ENCODE assay signal across 23 cellular contexts in the genomic region with DNA sequence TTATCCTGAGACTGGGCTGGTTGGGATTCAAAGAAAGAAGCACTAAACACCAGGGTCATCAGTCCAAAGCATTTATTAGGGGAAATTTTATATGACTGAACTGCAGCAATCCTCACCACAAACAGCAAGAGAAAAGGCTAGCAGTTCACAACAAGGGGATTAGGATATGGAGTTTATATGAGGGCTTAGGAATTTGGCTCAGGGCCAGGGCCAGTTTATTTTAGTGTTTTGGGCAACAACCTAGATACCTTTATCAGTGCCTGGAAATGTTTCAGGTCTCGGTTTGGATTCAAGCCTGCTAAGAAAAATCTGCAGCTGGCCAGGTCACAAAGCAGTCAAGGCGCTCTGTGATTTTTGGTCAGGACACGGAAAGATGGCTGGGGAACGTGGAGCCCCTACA. TPM values are rescaled to one million over a fixed set of nuclear protein-coding genes. Genes with fewer than 3 reads are reported as not detected.
DNase-seq lines count a peak whose midpoint lies in the region; ATAC-seq and TF ChIP-seq lines count a peak whose summit lies in the region.
"Had no signal": no experiment of that assay in that cellular context is flagged by ENCODE, and none has a peak within 500 bp of the region (broad histone marks: within the 10 kb centered on the region; RNA-seq: fewer than 3 reads in every experiment).

No MANE protein-coding gene starts in this region.

- peaks cover 9% of the 10 kb centered on the region for H3K27me3 ChIP-seq in A673 (replicated peaks; ENCODE audit: insufficient read depth, low read depth, low read length, poor library complexity)
- H3K27me3 ChIP-seq in HAP-1 (ENCODE audit: low read depth), result no peaks in the 10 kb centered on the region
- H3K27me3 ChIP-seq in hepatocyte, result peaks cover 3% of the 10 kb centered on the region
- H3K27me3 ChIP-seq: dorsolateral prefrontal cortex, gastroesophageal sphincter, thyroid gland had no signal

- TF ChIP-seq CTCF in A673 (conservative IDR thresholded peaks at IDR 0.05; ENCODE audit: low read depth, low read length) (no peak), hepatocyte (IDR thresholded peaks at IDR 0.05; ENCODE audit: poor library complexity) (no peak)

- H3K9me3 ChIP-seq in A673 (ENCODE audit: low read depth, low read length, poor library complexity, severe bottlenecking) (no peaks in the 10 kb centered on the region), HAP-1 (no peaks in the 10 kb centered on the region), hepatocyte (ENCODE audit: low read depth) (no peaks in the 10 kb centered on the region)
- H3K9me3 ChIP-seq: gastroesophageal sphincter, left lung, thyroid gland had no signal

- ATAC-seq in HG02970 (IDR thresholded peaks at IDR 0.05; ENCODE audit: low FRiP score, unreplicated experiment), result no peak
- no peak for ATAC-seq in HG02885 (IDR thresholded peaks at IDR 0.05; ENCODE audit: poor library complexity, unreplicated experiment)
- ATAC-seq: activated naive CD8-positive, alpha-beta T cell treated with anti-CD3 and anti-CD28 coated beads, Interleukin-2, amount 50 U/mL, for 24 hours; gastroesophageal sphincter; left lung had no signal

- no TSS peak for BruUV-seq in A673 (replicated peaks; lab: Mats Ljungman, UMichigan)

- intact Hi-C loops in A673 (cut with micrococcal nuclease; ENCODE audit: unreplicated experiment), result no loop called here

- 39% methylated on average over 4 of the region's 4 CpGs for WGBS in hepatocyte (ENCODE audit: low lambda C conversion rate, missing lambda C conversion rate)

- H3K4me1 ChIP-seq in A673 (ENCODE audit: insufficient read depth, low read length, poor library complexity, severe bottlenecking), result peaks cover 15% of the 10 kb centered on the region
- H3K4me1 ChIP-seq in HAP-1, result peaks cover 11% of the 10 kb centered on the region
- H3K4me1 ChIP-seq in hepatocyte (ENCODE audit: insufficient read depth), result peaks cover 6% of the 10 kb centered on the region

- H3K4me3 ChIP-seq in A673 (ENCODE audit: low read depth, low read length, poor library complexity, severe bottlenecking) (no peak overlapping the region), HAP-1 (no peak overlapping the region), hepatocyte (no peak overlapping the region)
- H3K4me3 ChIP-seq: dorsolateral prefrontal cortex, gastroesophageal sphincter, left lung, thyroid gland had no signal

- POLR2A ChIA-PET in A673 (lab: Charles Lee; ENCODE audit: low non-redundant PET), result no interaction called here

- H3K36me3 ChIP-seq in A673 (ENCODE audit: insufficient read depth, low read length, poor library complexity, severe bottlenecking) (no peaks in the 10 kb centered on the region), HAP-1 (replicated peaks) (0 out of 2 replicates have a peak, but pooled peaks cover 3% of the 10 kb centered on the region), hepatocyte (replicated peaks; ENCODE audit: insufficient read depth, low read depth) (no peaks in the 10 kb centered on the region)
- H3K36me3 ChIP-seq: thyroid gland had no signal

- no peak overlapping the region for H2AFZ ChIP-seq in hepatocyte

- H3K9me2 ChIP-seq in hepatocyte (replicated peaks; ENCODE audit: insufficient read depth), result no peaks in the 10 kb centered on the region

- H3K27ac ChIP-seq in A673 (ENCODE audit: low read depth, low read length, poor library complexity, severe bottlenecking) (no peak overlapping the region), hepatocyte (no peak overlapping the region)
- H3K27ac ChIP-seq: dorsolateral prefrontal cortex, gastroesophageal sphincter, left lung, thyroid gland had no signal

- peak overlapping the region; percentile 26 for H3K4me2 ChIP-seq in hepatocyte

- in situ Hi-C loops in HAP-1 (cut with MboI; ENCODE audit: low sequenced_read_pairs), result no loop called here

- no peaks in the 10 kb centered on the region for H4K20me1 ChIP-seq in hepatocyte (ENCODE audit: insufficient read depth, poor library complexity, severe bottlenecking)

- CTCF ChIA-PET in A673 (lab: Charles Lee), result no interaction called here

- peaks cover under 1% of the 10 kb centered on the region for H3K79me2 ChIP-seq in hepatocyte

- DNase-seq in A673 (ENCODE audit: low spot score) (peak; percentile 51), HAP-1 (ENCODE audit: low spot score in 2 of 2) (peak; percentile 86 to 88), astrocyte of the hippocampus (ENCODE audit: low read depth, low spot score) (peak; percentile 62), hepatocyte (ENCODE audit: low spot score) (peak; percentile 30), NOMO-1 (lab: John Stamatoyannopoulos, UW; ENCODE audit: unreplicated experiment in 2 of 2) (no peak), NCI-H524 (lab: John Stamatoyannopoulos, UW) (no peak)
- DNase-seq: activated CD4-positive, alpha-beta T cell treated with anti-CD3 and anti-CD28 coated beads, Interleukin-2, amount 10 ng/mL, durations not matched to agents 7 days and 5 days; activated naive CD8-positive, alpha-beta T cell treated with anti-CD3 and anti-CD28 coated beads, Interleukin-2, amount 50 U/mL, for 24 hours; CD4-positive, alpha-beta memory T cell; DMS79; dorsolateral prefrontal cortex; Karpas-422; left lung; NK-92 treated with Interleukin-12 subunit alpha and Interleukin-12 subunit beta, amount 100 ng/mL, for 24 hours; stimulated activated CD4-positive, alpha-beta T cell treated with anti-CD3 and anti-CD28 coated beads, Interleukin-1b, Interleukin-23, amount 100 ng/mL, for 48 hours; stimulated activated naive CD4-positive, alpha-beta T cell; thyroid gland had no signal

RNA-seq across cellular contexts. Expression of a gene that starts 4.5 kb away (rescaled TPM):
- total RNA-seq in A673 (2021), result 53.8 and 66.0 TPM in 2 replicates
- total RNA-seq in hepatocyte, result 39.6 and 48.0 TPM in 2 replicates
- 44.8 and 58.0 TPM in 2 replicates for polyA plus RNA-seq in hepatocyte

RNA-seq across cellular contexts. Expression of a gene that starts 14.9 kb away (rescaled TPM):
- total RNA-seq in A673 (2021) (70.4 and 80.5 TPM in 2 replicates), hepatocyte (78.3 and 87.8 TPM in 2 replicates)
- polyA plus RNA-seq in hepatocyte, result 57.9 and 58.9 TPM in 2 replicates

RNA-seq across cellular contexts. Expression of a gene that starts 16.1 kb away (rescaled TPM):
- total RNA-seq in A673 (2021), result 276 and 277 TPM in 2 replicates
- 1.7 and 6.8 TPM in 2 replicates for total RNA-seq in hepatocyte
- 0.45 and 2.6 TPM in 2 replicates for polyA plus RNA-seq in hepatocyte

RNA-seq across cellular contexts. Expression of a gene that starts 21.7 kb away (rescaled TPM):
- 74.1 and 76.6 TPM in 2 replicates for total RNA-seq in A673 (2021)
- 49.4 and 69.7 TPM in 2 replicates for total RNA-seq in hepatocyte
- 46.0 and 68.1 TPM in 2 replicates for polyA plus RNA-seq in hepatocyte

RNA-seq across cellular contexts. Expression of a gene that starts 42.7 kb away (rescaled TPM):
- 0.41 and 0.66 TPM in 2 replicates for total RNA-seq in A673 (2021)
- total RNA-seq in hepatocyte, result 0.72 and 0.83 TPM in 2 replicates
- 0.43 and 0.75 TPM in 2 replicates for polyA plus RNA-seq in hepatocyte
- total RNA-seq: activated T-helper 2 cell treated with anti-CD3 and anti-CD28 coated beads, Interferon-gamma antibody, Interleukin-2, Interleukin-4, amounts not matched to agents 10 μg/mL and 5 μg/mL and 100 μg/mL, durations not matched to agents 14 hours and 24 hours and 36 hours; epithelial cell of proximal tubule; RPMI7951 had no signal
- polyA plus RNA-seq: CD4-positive, alpha-beta memory T cell had no signal

Comparison
In these comparisons a context has a peak if more than half of its experiments do, and no peak if none do; other contexts are left out.
1. DNase-seq: peak in A673 (single experiment), HAP-1 (2 of 2), astrocyte of the hippocampus (single experiment) and hepatocyte (single experiment); none in NOMO-1 (0 of 2) and NCI-H524 (0 of 2).
2. RNA of a gene that starts 16.1 kb away (total RNA-seq): 276 to 277 TPM in A673; 1.7 to 6.8 TPM in hepatocyte; every median in the first group is over 10 times any median in the second.